18 cellular contexts compared by ENCODE assay signal in the genomic region with DNA sequence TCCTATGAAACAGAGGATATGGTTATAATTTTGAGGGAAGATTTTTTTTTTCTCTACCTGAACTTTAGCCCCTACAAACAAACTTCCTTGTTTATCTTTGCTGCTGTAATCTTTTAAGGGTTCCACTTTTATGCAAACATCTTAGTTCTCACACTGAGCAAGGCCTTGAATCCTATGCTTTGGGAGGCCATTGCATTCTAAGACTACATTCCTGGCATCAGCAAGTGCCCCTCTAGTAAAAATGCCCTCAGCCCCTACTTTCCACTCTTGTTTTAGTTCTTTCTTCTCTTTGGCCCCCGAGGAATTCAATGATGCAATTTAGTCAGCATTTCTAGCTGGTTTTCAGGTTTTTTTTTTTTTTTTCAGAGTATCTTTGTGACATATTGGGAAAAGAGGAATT. TPM values are rescaled to one million over a fixed set of nuclear protein-coding genes. Genes with fewer than 3 reads are reported as not detected.
DNase-seq lines count a peak whose midpoint lies in the region; ATAC-seq and TF ChIP-seq lines count a peak whose summit lies in the region.
"Had no signal": no experiment of that assay in that cellular context is flagged by ENCODE, and none has a peak within 500 bp of the region (broad histone marks: within the 10 kb centered on the region; RNA-seq: fewer than 3 reads in every experiment).

No MANE protein-coding gene starts in this region.

- H3F3A ChIP-seq in GM23338 (replicated peaks; ENCODE audit: low read depth) (no peaks in the 10 kb centered on the region), smooth muscle cell (ENCODE audit: low read depth) (no peaks in the 10 kb centered on the region)

- H3K4me1 ChIP-seq in GM23338 (ENCODE audit: insufficient read depth) = peaks cover 31% of the 10 kb centered on the region
- H3K4me1 ChIP-seq in colonic mucosa = no peaks in the 10 kb centered on the region
- H3K4me1 ChIP-seq in mesendoderm (ENCODE audit: control insufficient read depth, low read depth, low read length) = peaks cover 5% of the 10 kb centered on the region
- H3K4me1 ChIP-seq in smooth muscle cell (ENCODE audit: low read depth) = no peaks in the 10 kb centered on the region
- H3K4me1 ChIP-seq in ascending aorta = no peaks in the 10 kb centered on the region
- no peaks in the 10 kb centered on the region for H3K4me1 ChIP-seq in psoas muscle

- H2BK5ac ChIP-seq in mesendoderm (ENCODE audit: low read length) = no peak overlapping the region

- H2BK15ac ChIP-seq in mesendoderm (replicated peaks; ENCODE audit: low read depth) = peak overlapping the region; percentile 92

- no peaks in the 10 kb centered on the region for H3K36me3 ChIP-seq in GM23338 (ENCODE audit: insufficient read depth)
- H3K36me3 ChIP-seq in colonic mucosa = no peaks in the 10 kb centered on the region
- H3K36me3 ChIP-seq in mesendoderm (ENCODE audit: control insufficient read depth, insufficient read depth, low read length) = no peaks in the 10 kb centered on the region
- H3K36me3 ChIP-seq in smooth muscle cell (ENCODE audit: low read depth) = no peaks in the 10 kb centered on the region
- no peaks in the 10 kb centered on the region for H3K36me3 ChIP-seq in ascending aorta
- H3K36me3 ChIP-seq in psoas muscle (ENCODE audit: insufficient read depth in 1 of 2, low read depth in 1 of 2) = no peaks in the 10 kb centered on the region
- H3K36me3 ChIP-seq: BE2C, ovary had no signal

- H4K20me1 ChIP-seq in GM23338 (replicated peaks; ENCODE audit: insufficient read depth) (no peaks in the 10 kb centered on the region), smooth muscle cell (ENCODE audit: low read depth) (no peaks in the 10 kb centered on the region)

- H3K9me3 ChIP-seq in colonic mucosa (no peaks in the 10 kb centered on the region), smooth muscle cell (replicated peaks; ENCODE audit: low read depth) (no peaks in the 10 kb centered on the region), ascending aorta (no peaks in the 10 kb centered on the region), psoas muscle (no peaks in the 10 kb centered on the region)
- H3K9me3 ChIP-seq: BE2C, ovary had no signal

- H3K4me1 Mint-ChIP-seq in GM23338 = peaks cover 26% of the 10 kb centered on the region

- no peak overlapping the region for H4K5ac ChIP-seq in mesendoderm (ENCODE audit: low read length)

- H3K23ac ChIP-seq in mesendoderm (ENCODE audit: low read length) = no peak overlapping the region

- no peaks in the 10 kb centered on the region for H3K79me1 ChIP-seq in mesendoderm (ENCODE audit: low read length)

- H3K36me3 Mint-ChIP-seq in GM23338 (ENCODE audit: low read depth) = no peaks in the 10 kb centered on the region
- H3K36me3 Mint-ChIP-seq: activated naive CD8-positive, alpha-beta T cell treated with anti-CD3 and anti-CD28 coated beads, Interleukin-2, amount 10 ng/mL, durations not matched to agents 7 days and 5 days had no signal

- H3K4me2 ChIP-seq in GM23338 (0 out of 2 replicates have a peak overlapping the region, but pooled peaks have one; percentile 11), mesendoderm (ENCODE audit: low read length) (no peak overlapping the region), smooth muscle cell (no peak overlapping the region)

- H3K27me3 Mint-ChIP-seq in GM23338 (ENCODE audit: insufficient read depth, low read depth, poor library complexity) = peaks cover 2% of the 10 kb centered on the region
- H3K27me3 Mint-ChIP-seq: activated naive CD8-positive, alpha-beta T cell treated with anti-CD3 and anti-CD28 coated beads, Interleukin-2, amount 10 ng/mL, durations not matched to agents 7 days and 5 days had no signal

- DNase-seq in GM23338 (ENCODE audit: low spot score) (peak; percentile 51), colonic mucosa (no peak), mesendoderm (peak; percentile 70), smooth muscle cell (lab: John Stamatoyannopoulos, UW; ENCODE audit: unreplicated experiment) (no peak), ascending aorta (ENCODE audit: low spot score in 2 of 2) (no peak), psoas muscle (no peak)
- DNase-seq: activated effector memory CD4-positive, alpha-beta T cell treated with Interleukin-2 at 50 U/mL for 16 hours; activated naive CD8-positive, alpha-beta T cell treated with anti-CD3 and anti-CD28 coated beads, Interleukin-2, amount 10 ng/mL, durations not matched to agents 7 days and 5 days; BE2C; left ventricle myocardium superior; NCI-H1048; ovary; stimulated activated CD4-positive, alpha-beta T cell treated with anti-CD3 and anti-CD28 coated beads, Interleukin-4, amount 100 ng/mL, for 4 hours had no signal

- no peaks in the 10 kb centered on the region for H3K27me3 ChIP-seq in GM23338 (ENCODE audit: insufficient read depth)
- no peaks in the 10 kb centered on the region for H3K27me3 ChIP-seq in colonic mucosa
- H3K27me3 ChIP-seq in mesendoderm (ENCODE audit: insufficient read depth, low read length, poor library complexity) = no peaks in the 10 kb centered on the region
- no peaks in the 10 kb centered on the region for H3K27me3 ChIP-seq in smooth muscle cell (ENCODE audit: low read depth)
- no peaks in the 10 kb centered on the region for H3K27me3 ChIP-seq in ascending aorta
- no peaks in the 10 kb centered on the region for H3K27me3 ChIP-seq in psoas muscle (ENCODE audit: insufficient read depth in 3 of 3, low read length in 2 of 3)
- H3K27me3 ChIP-seq: BE2C, ovary had no signal

- peak overlapping the region; percentile 39 for H3K18ac ChIP-seq in mesendoderm (ENCODE audit: low read length)

- no peak overlapping the region for H2AK5ac ChIP-seq in mesendoderm (ENCODE audit: low read length)

- TF ChIP-seq CTCF in GM23338 (conservative IDR thresholded peaks at IDR 0.05; ENCODE audit: low read depth in 2 of 2) (no peak), colonic mucosa (IDR thresholded peaks at IDR 0.05) (no peak), smooth muscle cell (IDR thresholded peaks at IDR 0.05; ENCODE audit: borderline replicate concordance, insufficient read depth, poor library complexity, severe bottlenecking) (no peak), ascending aorta (IDR thresholded peaks at IDR 0.05) (no peak), psoas muscle (IDR thresholded peaks at IDR 0.05) (no peak)

- ATAC-seq in GM23338 (peak; percentile 58), HG03159 (IDR thresholded peaks at IDR 0.05; ENCODE audit: unreplicated experiment) (no peak), HG03342 (IDR thresholded peaks at IDR 0.05; ENCODE audit: unreplicated experiment) (no peak), psoas muscle (no peak)
- ATAC-seq: Right ventricle myocardium inferior had no signal

- no peak overlapping the region for H2AFZ ChIP-seq in GM23338
- H2AFZ ChIP-seq in smooth muscle cell (ENCODE audit: low read depth) = no peak overlapping the region

- peak overlapping the region; percentile 68 for H3K27ac Mint-ChIP-seq in GM23338
- H3K27ac Mint-ChIP-seq: activated naive CD8-positive, alpha-beta T cell treated with anti-CD3 and anti-CD28 coated beads, Interleukin-2, amount 10 ng/mL, durations not matched to agents 7 days and 5 days had no signal

- H3K9me2 ChIP-seq in GM23338 (ENCODE audit: insufficient read depth) = no peaks in the 10 kb centered on the region

- no peak overlapping the region for H3K56ac ChIP-seq in mesendoderm (ENCODE audit: low read length)

- no peak overlapping the region for H4K8ac ChIP-seq in mesendoderm (ENCODE audit: low read depth, low read length)

- no peak overlapping the region for H3K4ac ChIP-seq in mesendoderm (ENCODE audit: low read depth, low read length)

- no peaks in the 10 kb centered on the region for H3K79me2 ChIP-seq in GM23338 (replicated peaks; ENCODE audit: insufficient read depth)
- no peaks in the 10 kb centered on the region for H3K79me2 ChIP-seq in mesendoderm (ENCODE audit: control insufficient read depth, insufficient read depth, low read length)
- no peaks in the 10 kb centered on the region for H3K79me2 ChIP-seq in smooth muscle cell (ENCODE audit: low read depth)

- H3K4me3 ChIP-seq in GM23338 (no peak overlapping the region), colonic mucosa (no peak overlapping the region), mesendoderm (ENCODE audit: low read length) (no peak overlapping the region), smooth muscle cell (peak overlapping the region; percentile 23), ascending aorta (no peak overlapping the region), psoas muscle (no peak overlapping the region)
- H3K4me3 ChIP-seq: ovary had no signal

- peak overlapping the region; percentile 45 for H2BK120ac ChIP-seq in mesendoderm (ENCODE audit: low read depth, low read length)

- H3K9ac ChIP-seq in colonic mucosa (ENCODE audit: low read depth in 2 of 2, low read length in 2 of 2) = peak overlapping the region in 1 of 2 donors; percentile 19
- no peak overlapping the region for H3K9ac ChIP-seq in mesendoderm (ENCODE audit: low read length)
- H3K9ac ChIP-seq in smooth muscle cell (ENCODE audit: low read depth) = no peak overlapping the region

- WGBS in mesendoderm (ENCODE audit: extremely low coverage, insufficient coverage, low lambda C conversion rate) = no CpG with 5 or more reads among the region's 1 CpG
- 57% methylated on average over 1 of the region's 1 CpG for WGBS in smooth muscle cell (ENCODE audit: low lambda C conversion rate)
- 31 to 59% (median 53%) methylated on average over 1 of the region's 1 CpG for WGBS in psoas muscle, 3 donors

- H3K9me3 Mint-ChIP-seq in GM23338 = no peaks in the 10 kb centered on the region
- H3K9me3 Mint-ChIP-seq: activated naive CD8-positive, alpha-beta T cell treated with anti-CD3 and anti-CD28 coated beads, Interleukin-2, amount 10 ng/mL, durations not matched to agents 7 days and 5 days had no signal

- intact Hi-C loops in colonic mucosa (cut with DNase I) (loop anchor here (10.0 kb wide), 1 partner anchor 719 kb away; no protein-coding TSS in a partner anchor), ascending aorta (cut with DNase I) (loop anchor here (2.0 kb wide), 1 partner anchor 721 kb away; no protein-coding TSS in a partner anchor), psoas muscle (cut with DNase I) (loop anchor here (2.0 to 5.0 kb wide), 3 partner anchors 721 to 813 kb away; no protein-coding TSS in a partner anchor)

- H3K27ac ChIP-seq in GM23338 (ENCODE audit: low read depth) (peak overlapping the region; percentile 35; the same call in 1 of the 2 replicates), colonic mucosa (peak overlapping the region; percentile 77), mesendoderm (ENCODE audit: low read depth, low read length) (no peak overlapping the region), smooth muscle cell (ENCODE audit: low read depth) (no peak overlapping the region), ascending aorta (no peak overlapping the region), psoas muscle (no peak overlapping the region)
- H3K27ac ChIP-seq: HL-60, ovary had no signal

- no peak overlapping the region for H3K4me3 Mint-ChIP-seq in GM23338
- H3K4me3 Mint-ChIP-seq: activated CD8-positive, alpha-beta T cell treated with anti-CD3 and anti-CD28 coated beads, Interleukin-2, amount 10 ng/mL, durations not matched to agents 7 days and 5 days; activated naive CD8-positive, alpha-beta T cell treated with anti-CD3 and anti-CD28 coated beads, Interleukin-2, amount 10 ng/mL, durations not matched to agents 7 days and 5 days had no signal

RNA-seq across cellular contexts. Expression of gene AHI1, which starts 8.1 kb away (rescaled TPM):
- total RNA-seq in GM23338 (2014; rRNA removed; shearing (Covaris generic)) = 17.5 and 19.8 TPM in 2 replicates
- polyA plus RNA-seq in GM23338 (2016; fragmentation: Nextera tagmentation; extraction: Ambion mirVana) (52.4 and 72.9 TPM in 2 replicates), smooth muscle cell (18.8 and 28.0 TPM in 2 replicates), psoas muscle (1 to 10 TPM; 5.5 to 8.3 (median 8.3) TPM)
- total RNA-seq in colonic mucosa (10 to 100 TPM; 21.0 to 25.5 TPM), smooth muscle cell (16.0 and 23.3 TPM in 2 replicates), ascending aorta (5.4 TPM), psoas muscle (10 to 100 TPM in 1 of 4 donors, 1 to 10 TPM in 3; 6.6 to 14.2 (median 8.5) TPM)
- 14.9 TPM for polyA plus RNA-seq in mesendoderm (2013, experiment 1 of 2)
- 13.0 TPM for polyA plus RNA-seq in mesendoderm (2013, experiment 2 of 2)

Comparison
In these comparisons a context has a peak if more than half of its experiments do, and no peak if none do; other contexts are left out.
1. DNase-seq: peak in GM23338 (single experiment) and mesendoderm (single experiment); none in colonic mucosa (single experiment), smooth muscle cell (single experiment), ascending aorta (0 of 2) and psoas muscle (0 of 2).
2. H3K27ac ChIP-seq: peak in GM23338 (single experiment) and colonic mucosa (single experiment); none in mesendoderm (single experiment), smooth muscle cell (single experiment), ascending aorta (0 of 2) and psoas muscle (single experiment).